In genomic region chr4:7818676-7819041, GRCh38 we compare ENCODE assay signal across 21 cellular contexts.
DNase-seq lines count a peak whose midpoint lies in the region; ATAC-seq, FAIRE-seq and TF ChIP-seq lines count a peak whose summit lies in the region.
"Had no signal": no experiment of that assay in that cellular context is flagged by ENCODE, and none has a peak within 500 bp of the region (broad histone marks: within the 10 kb centered on the region; RNA-seq: fewer than 3 reads in every experiment).

No MANE protein-coding gene starts in this region.

- no peak for TF ChIP-seq RAD21 in K562 (CRISPR knock-in tag; conservative IDR thresholded peaks at IDR 0.05 in 1 of 2, IDR thresholded peaks at IDR 0.05 in 1 of 2)

- TF ChIP-seq EP300 in K562 (IDR thresholded peaks at IDR 0.05; ENCODE audit: low read length), result no peak

- BruUV-seq in Panc1 (replicated peaks; lab: Mats Ljungman, UMichigan) (no TSS peak), K562 (replicated peaks; lab: Mats Ljungman, UMichigan) (no TSS peak)

- H2AFZ ChIP-seq in K562 (ENCODE audit: low read depth, low read length), result no peak overlapping the region

- no peak for DNase-seq in Panc1 (ENCODE audit: low read depth, low spot score)
- DNase-seq in K562 (ENCODE audit: extremely low read depth in 1 of 4, low spot score in 3 of 4), result no peak
- DNase-seq in small intestine, result peak; percentile 37
- DNase-seq in kidney glomerular epithelial cell (lab: John Stamatoyannopoulos, UW), result no peak
- DNase-seq in activated CD8-positive, alpha-beta T cell treated with anti-CD3 and anti-CD28 coated beads for 36 hours, result no peak
- DNase-seq in NCI-H510A (lab: John Stamatoyannopoulos, UW), result no peak
- DNase-seq: activated CD4-positive, alpha-beta T cell treated with anti-CD3 and anti-CD28 coated beads for 48 hours; activated naive CD4-positive, alpha-beta T cell treated with Interleukin-2 at 50 U/mL for 16 hours; activated T-cell treated with anti-CD3 and anti-CD28 coated beads, Interleukin-2, amount 50 U/mL, for 48 hours; dermis blood vessel endothelial cell; NCI-H748 treated with DMSO at 0.1 percent for 48 hours had no signal

- H3K9me1 ChIP-seq in K562 (ENCODE audit: control insufficient read depth, insufficient read depth, low read length), result no peaks in the 10 kb centered on the region

- H3K79me2 ChIP-seq in K562 (ENCODE audit: control insufficient read depth, insufficient read depth, low read length), result no peaks in the 10 kb centered on the region

- H3K9me3 ChIP-seq in Panc1 (ENCODE audit: control insufficient read depth, insufficient read depth, low read depth, low read length) (no peaks in the 10 kb centered on the region), K562 (replicated peaks; ENCODE audit: control insufficient read depth, insufficient read depth, low read depth, low read length) (no peaks in the 10 kb centered on the region), mesodermal cell (ENCODE audit: control insufficient read depth, low read length) (no peaks in the 10 kb centered on the region), small intestine (ENCODE audit: control insufficient read depth, low read depth) (no peaks in the 10 kb centered on the region)
- H3K9me3 ChIP-seq: adrenal gland, testis had no signal

- no peak overlapping the region for H3K4me3 Mint-ChIP-seq in activated CD8-positive, alpha-beta T cell treated with anti-CD3 and anti-CD28 coated beads for 36 hours
- H3K4me3 Mint-ChIP-seq: CD14-positive monocyte; neural crest cell; T-helper 2 cell treated with Interferon-gamma antibody and Interleukin-4, amounts not matched to agents 5 μg/mL and 100 μg/mL, for 36 hours had no signal

- ATAC-seq in Panc1, result no peak; the same call in 1 of the 2 replicates
- no peak for ATAC-seq in K562
- no peak for ATAC-seq in activated CD8-positive, alpha-beta T cell treated with anti-CD3 and anti-CD28 coated beads for 36 hours
- ATAC-seq: GM12878, left lobe of liver had no signal

- H4K20me1 ChIP-seq in K562 (replicated peaks; ENCODE audit: control insufficient read depth, insufficient read depth, low read length), result no peaks in the 10 kb centered on the region; the same call in 1 of the 2 replicates

- H3K9ac ChIP-seq in K562 (ENCODE audit: insufficient read depth in 1 of 2, low read depth in 2 of 2, low read length in 2 of 2), result no peak overlapping the region

- FAIRE-seq in K562 (lab: Jason Lieb, UNC) (no peak), small intestine (lab: Jason Lieb, UNC) (no peak)
- FAIRE-seq: GM12878, H54 had no signal

- H3K4me1 ChIP-seq in Panc1 (ENCODE audit: control insufficient read depth, insufficient read depth, low read length), result peaks cover 13% of the 10 kb centered on the region
- H3K4me1 ChIP-seq in K562 (replicated peaks in 1 of 2; ENCODE audit: control insufficient read depth in 2 of 2, insufficient read depth in 2 of 2, low read length in 2 of 2), result no peaks in the 10 kb centered on the region
- H3K4me1 ChIP-seq in mesodermal cell (ENCODE audit: control insufficient read depth, insufficient read depth, low read length, poor library complexity, severe bottlenecking), result peaks cover 10% of the 10 kb centered on the region
- peaks cover 0 to 2% of the 10 kb centered on the region in 2 donors for H3K4me1 ChIP-seq in small intestine (ENCODE audit: control insufficient read depth in 2 of 2, insufficient read depth in 1 of 2, low read depth in 1 of 2, low read length in 1 of 2)

- H3K4me2 ChIP-seq in K562 (ENCODE audit: insufficient read depth, low read length), result no peak overlapping the region

- TF ChIP-seq CTCF in Panc1 (IDR thresholded peaks at IDR 0.05) (no peak), K562 (IDR thresholded peaks at IDR 0.05 in 2 of 3, conservative IDR thresholded peaks at IDR 0.05 in 1 of 3; ENCODE audit: insufficient read depth in 2 of 3, low read depth in 1 of 3, low read length in 3 of 3) (no peak)
- no peak for TF ChIP-seq CTCF in activated CD8-positive, alpha-beta T cell treated with anti-CD3 and anti-CD28 coated beads for 36 hours (IDR thresholded peaks at IDR 0.05)

- peaks cover 34% of the 10 kb centered on the region for H3K36me3 ChIP-seq in Panc1 (ENCODE audit: control insufficient read depth, insufficient read depth, low read length)
- H3K36me3 ChIP-seq in K562 (ENCODE audit: control insufficient read depth, insufficient read depth, low read length), result no peaks in the 10 kb centered on the region
- peaks cover 77% of the 10 kb centered on the region for H3K36me3 ChIP-seq in mesodermal cell (ENCODE audit: control insufficient read depth, insufficient read depth, low read length)
- H3K36me3 ChIP-seq in small intestine (ENCODE audit: control insufficient read depth in 2 of 2, insufficient read depth in 2 of 2, low read length in 2 of 2), result peaks cover 0 to 4% of the 10 kb centered on the region in 2 donors

- no peaks in the 10 kb centered on the region for H3K27me3 Mint-ChIP-seq in activated CD8-positive, alpha-beta T cell treated with anti-CD3 and anti-CD28 coated beads for 36 hours

- H3K4me3 ChIP-seq in Panc1 (ENCODE audit: low read depth in 2 of 2, low read length in 2 of 2), result no peak overlapping the region
- no peak overlapping the region for H3K4me3 ChIP-seq in K562
- H3K4me3 ChIP-seq in mesodermal cell (ENCODE audit: extremely low read depth, insufficient read depth, low read length, poor library complexity, severe bottlenecking), result no peak overlapping the region
- H3K4me3 ChIP-seq in small intestine (ENCODE audit: low read depth in 1 of 2, low read length in 2 of 2), result no peak overlapping the region
- H3K4me3 ChIP-seq: adrenal gland, GM12878, testis had no signal

- TF ChIP-seq POLR2A in K562 (conservative IDR thresholded peaks at IDR 0.05), result no peak

- H3K27ac ChIP-seq in Panc1 (ENCODE audit: low read length), result peak overlapping the region; percentile 23; the same call in 1 of the 2 replicates
- no peak overlapping the region for H3K27ac ChIP-seq in K562 (ENCODE audit: extremely low read depth, low read depth, low read length)
- peak overlapping the region; percentile 54 for H3K27ac ChIP-seq in mesodermal cell (ENCODE audit: low read depth, low read length, severe bottlenecking)
- H3K27ac ChIP-seq in small intestine (ENCODE audit: low read depth in 1 of 2, low read length in 1 of 2), result peak overlapping the region in 1 of 2 donors; percentile 10
- H3K27ac ChIP-seq: VCaP had no signal

- intact Hi-C loops in Panc1 (cut with micrococcal nuclease; ENCODE audit: unreplicated experiment), result no loop called here
- intact Hi-C loops in K562 (cut with micrococcal nuclease), result no loop called here
- intact Hi-C loops in activated CD8-positive, alpha-beta T cell treated with anti-CD3 and anti-CD28 coated beads for 36 hours (cut with micrococcal nuclease), result no loop called here

- in situ Hi-C loops in Panc1 (cut with HindIII; ENCODE audit: low pct_unique_long_range_greater_than_20kb, low sequenced_read_pairs), result no loop called here
- in situ Hi-C loops in K562 (cut with MboI), result no loop called here

- POLR2A ChIA-PET in Panc1 (lab: Charles Lee), result no interaction called here
- POLR2A ChIA-PET in K562 (lab: Yijun Ruan, JAX), result interaction anchor here (0.6 kb wide), 1 partner anchor 68 kb away, joined by 3 read pairs; no protein-coding TSS in a partner anchor
- POLR2A ChIA-PET in activated CD8-positive, alpha-beta T cell treated with anti-CD3 and anti-CD28 coated beads for 36 hours (lab: Charles Lee), result interaction anchor here (1.0 kb wide), 1 partner anchor 75 kb away, joined by 3 read pairs; no protein-coding TSS in a partner anchor

- CTCF ChIA-PET in Panc1 (lab: Charles Lee), result no interaction called here
- CTCF ChIA-PET in K562 (lab: Yijun Ruan, JAX; ENCODE audit: low intra/inter-chr PET ratio), result interaction anchor here (0.7 kb wide), 1 partner anchor 243 kb away, joined by 3 read pairs; no protein-coding TSS in a partner anchor
- CTCF ChIA-PET in activated CD8-positive, alpha-beta T cell treated with anti-CD3 and anti-CD28 coated beads for 36 hours (lab: Charles Lee), result interaction anchor here (1.4 kb wide), 1 partner anchor 16 kb away, joined by 5 read pairs; no protein-coding TSS in a partner anchor

- peaks cover 18% of the 10 kb centered on the region for H3K36me3 Mint-ChIP-seq in activated CD8-positive, alpha-beta T cell treated with anti-CD3 and anti-CD28 coated beads for 36 hours (ENCODE audit: low read depth)

- WGBS in K562 (ENCODE audit: insufficient coverage, low coverage, missing lambda C conversion rate), result 8% methylated on average over 5 of the region's 5 CpGs
- WGBS in mesodermal cell (ENCODE audit: insufficient coverage in 2 of 2), 2 experiments, result 91 to 92% methylated on average over 5 of the region's 5 CpGs
- 60 to 70% (median 61%) methylated on average over 5 of the region's 5 CpGs for WGBS in small intestine, 3 donors

- H3K27me3 ChIP-seq in Panc1 (ENCODE audit: control insufficient read depth, insufficient read depth, low read length) (no peaks in the 10 kb centered on the region), K562 (ENCODE audit: control insufficient read depth in 2 of 2, insufficient read depth in 2 of 2, low read length in 2 of 2) (peaks cover 8 to 51% of the 10 kb centered on the region in 2 experiments), small intestine (ENCODE audit: control insufficient read depth in 2 of 2, insufficient read depth in 2 of 2, low read length in 2 of 2) (no peaks in the 10 kb centered on the region)
- H3K27me3 ChIP-seq: adrenal gland, testis had no signal

- H3K4me1 Mint-ChIP-seq in activated CD8-positive, alpha-beta T cell treated with anti-CD3 and anti-CD28 coated beads for 36 hours (ENCODE audit: low read depth), result no peaks in the 10 kb centered on the region
- H3K4me1 Mint-ChIP-seq: CD14-positive monocyte had no signal

- no peak overlapping the region for H3K27ac Mint-ChIP-seq in activated CD8-positive, alpha-beta T cell treated with anti-CD3 and anti-CD28 coated beads for 36 hours
- H3K27ac Mint-ChIP-seq: CD14-positive monocyte; T-helper 2 cell treated with Interferon-gamma antibody and Interleukin-4, amounts not matched to agents 5 μg/mL and 100 μg/mL, for 36 hours had no signal

- H3K9me3 Mint-ChIP-seq in activated CD8-positive, alpha-beta T cell treated with anti-CD3 and anti-CD28 coated beads for 36 hours, result no peaks in the 10 kb centered on the region
- H3K9me3 Mint-ChIP-seq: neural crest cell; T-helper 2 cell treated with Interferon-gamma antibody and Interleukin-4, amounts not matched to agents 5 μg/mL and 100 μg/mL, for 36 hours had no signal

TF ChIP-seq in K562, 482 proteins besides CTCF, POLR2A, EP300 and RAD21:
- TF ChIP-seq CHD2 (IDR thresholded peaks at IDR 0.05; ENCODE audit: low read depth, low read length) (no peak), ZKSCAN8 (CRISPR knock-in tag; IDR thresholded peaks at IDR 0.05) (peak; percentile 79; the same call in 1 of the 2 replicates)
